ENCODE assay signal across 12 cellular contexts in the genomic region with DNA sequence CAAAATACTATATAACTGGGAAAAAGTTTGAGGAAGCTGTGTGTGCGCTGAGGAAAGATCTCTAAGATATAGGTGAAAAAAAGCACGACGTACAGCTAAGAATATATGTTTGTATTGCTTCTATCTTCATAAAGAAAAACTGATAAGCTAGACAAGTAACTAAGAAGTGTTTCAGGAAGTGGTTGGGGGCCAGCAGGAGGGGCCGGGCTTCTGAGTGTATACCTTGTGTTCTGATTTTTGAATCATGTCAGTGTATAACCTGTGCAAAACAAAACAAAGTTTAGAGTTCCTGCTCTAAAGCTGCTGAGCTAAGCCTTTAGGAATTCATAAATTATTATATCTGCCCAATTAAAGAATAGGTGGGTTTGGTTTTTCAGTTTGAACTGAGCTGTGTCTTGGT. TPM values are rescaled to one million over a fixed set of nuclear protein-coding genes. Genes with fewer than 3 reads are reported as not detected.
DNase-seq lines count a peak whose midpoint lies in the region; ATAC-seq and TF ChIP-seq lines count a peak whose summit lies in the region.
"Had no signal": no experiment of that assay in that cellular context is flagged by ENCODE, and none has a peak within 500 bp of the region (broad histone marks: within the 10 kb centered on the region; RNA-seq: fewer than 3 reads in every experiment).

No MANE protein-coding gene starts in this region.

- no peaks in the 10 kb centered on the region for H3K36me3 Mint-ChIP-seq in activated naive CD8-positive, alpha-beta T cell treated with anti-CD3 and anti-CD28 coated beads, Interleukin-2, amount 50 U/mL, for 24 hours (ENCODE audit: low read depth)

- H3K27ac Mint-ChIP-seq in activated naive CD8-positive, alpha-beta T cell treated with anti-CD3 and anti-CD28 coated beads, Interleukin-2, amount 50 U/mL, for 24 hours = no peak overlapping the region
- H3K27ac Mint-ChIP-seq in stimulated activated naive CD8-positive, alpha-beta T cell treated with anti-CD3 and anti-CD28 coated beads, Interleukin-15, amount 100 ng/mL, for 72 hours = peak overlapping the region in 1 of 2 donors; percentile 58

- H3K27me3 Mint-ChIP-seq in activated naive CD8-positive, alpha-beta T cell treated with anti-CD3 and anti-CD28 coated beads, Interleukin-2, amount 50 U/mL, for 24 hours = no peaks in the 10 kb centered on the region
- H3K27me3 Mint-ChIP-seq in stimulated activated naive CD8-positive, alpha-beta T cell treated with anti-CD3 and anti-CD28 coated beads, Interleukin-15, amount 100 ng/mL, for 72 hours = no peaks in the 10 kb centered on the region
- H3K27me3 Mint-ChIP-seq: brain had no signal

- H3K4me1 ChIP-seq in uterus = peaks cover 0 to 3% of the 10 kb centered on the region in 2 donors

- H3K27ac ChIP-seq in uterus = no peak overlapping the region

- H3K9me3 ChIP-seq in uterus = no peaks in the 10 kb centered on the region

- intact Hi-C loops in uterus (cut with DNase I; ENCODE audit: low total_unique reads) = loop anchor here (5.0 kb wide), 1 partner anchor 89 kb away; no protein-coding TSS in a partner anchor

- peak; percentile 52 for DNase-seq in stimulated activated CD4-positive, alpha-beta T cell treated with anti-CD3 and anti-CD28 coated beads, Interleukin-15, amount 100 ng/mL, for 24 hours
- no peak for DNase-seq in stimulated activated CD4-positive, alpha-beta T cell treated with anti-CD3 and anti-CD28 coated beads, Interleukin-12 subunit alpha, Interleukin-12 subunit beta, amount 100 ng/mL, for 4 hours
- peak; percentile 52 for DNase-seq in activated CD4-positive, alpha-beta T cell treated with anti-CD3 and anti-CD28 coated beads, Interleukin-2, amount 50 U/mL, for 1 hour
- no peak for DNase-seq in activated naive CD8-positive, alpha-beta T cell treated with anti-CD3 and anti-CD28 coated beads, Interleukin-2, amount 50 U/mL, for 24 hours
- peak in 1 of 2 donors; percentile 41 for DNase-seq in stimulated activated naive CD8-positive, alpha-beta T cell treated with anti-CD3 and anti-CD28 coated beads, Interleukin-15, amount 100 ng/mL, for 72 hours
- DNase-seq in uterus = no peak
- DNase-seq: KG1, NCI-H1694 treated with DMSO at 0.1 percent for 48 hours had no signal

- H3K27me3 ChIP-seq in uterus = no peaks in the 10 kb centered on the region

- ATAC-seq in activated naive CD8-positive, alpha-beta T cell treated with anti-CD3 and anti-CD28 coated beads, Interleukin-2, amount 50 U/mL, for 24 hours = peak; percentile 29
- ATAC-seq in stimulated activated naive CD8-positive, alpha-beta T cell treated with anti-CD3 and anti-CD28 coated beads, Interleukin-15, amount 100 ng/mL, for 72 hours = peak; percentile 58
- ATAC-seq in HG02840 (IDR thresholded peaks at IDR 0.05; ENCODE audit: low FRiP score, unreplicated experiment) (no peak), HG03442 (IDR thresholded peaks at IDR 0.05; ENCODE audit: unreplicated experiment) (no peak)

- no peaks in the 10 kb centered on the region for H3K36me3 ChIP-seq in uterus

- H3K4me3 Mint-ChIP-seq in activated naive CD8-positive, alpha-beta T cell treated with anti-CD3 and anti-CD28 coated beads, Interleukin-2, amount 50 U/mL, for 24 hours = peak overlapping the region; percentile 66
- peak overlapping the region; percentile 84 to 85 for H3K4me3 Mint-ChIP-seq in stimulated activated naive CD8-positive, alpha-beta T cell treated with anti-CD3 and anti-CD28 coated beads, Interleukin-15, amount 100 ng/mL, for 72 hours

- H3K9me3 Mint-ChIP-seq in activated naive CD8-positive, alpha-beta T cell treated with anti-CD3 and anti-CD28 coated beads, Interleukin-2, amount 50 U/mL, for 24 hours = no peaks in the 10 kb centered on the region
- H3K9me3 Mint-ChIP-seq in stimulated activated naive CD8-positive, alpha-beta T cell treated with anti-CD3 and anti-CD28 coated beads, Interleukin-15, amount 100 ng/mL, for 72 hours = no peaks in the 10 kb centered on the region
- H3K9me3 Mint-ChIP-seq: brain had no signal

- peaks cover 45% of the 10 kb centered on the region for H3K4me1 Mint-ChIP-seq in activated naive CD8-positive, alpha-beta T cell treated with anti-CD3 and anti-CD28 coated beads, Interleukin-2, amount 50 U/mL, for 24 hours
- peaks cover 55% of the 10 kb centered on the region for H3K4me1 Mint-ChIP-seq in stimulated activated naive CD8-positive, alpha-beta T cell treated with anti-CD3 and anti-CD28 coated beads, Interleukin-15, amount 100 ng/mL, for 72 hours

- H3K4me3 ChIP-seq in uterus = no peak overlapping the region

- no peak for TF ChIP-seq POLR2A in uterus (IDR thresholded peaks at IDR 0.05)

- TF ChIP-seq CTCF in uterus (IDR thresholded peaks at IDR 0.05) = no peak

RNA-seq across cellular contexts. Expression of gene OSER1, which starts 7.9 kb away (rescaled TPM):
- 10 to 100 TPM; 33.8 to 76.2 (median 46.0) TPM for total RNA-seq in uterus

RNA-seq across cellular contexts. Expression of gene GDAP1L1, which starts 28.7 kb away (rescaled TPM):
- total RNA-seq in uterus = under 1 TPM in 1 of 4 donors, not detected in 3; 0.41 TPM
- total RNA-seq: endothelial cell of umbilical vein had no signal

RNA-seq across cellular contexts. Expression of gene JPH2, which starts 31.5 kb away (rescaled TPM):
- 100 to 1,000 TPM in 1 of 4 donors, 10 to 100 TPM in 3; 17.6 to 133 (median 61.2) TPM for total RNA-seq in uterus
- total RNA-seq: endothelial cell of umbilical vein had no signal

Comparison
In these comparisons a context has a peak if more than half of its experiments do, and no peak if none do; other contexts are left out.
1. DNase-seq: peak in stimulated activated CD4-positive, alpha-beta T cell treated with anti-CD3 and anti-CD28 coated beads, Interleukin-15, amount 100 ng/mL, for 24 hours (single experiment) and activated CD4-positive, alpha-beta T cell treated with anti-CD3 and anti-CD28 coated beads, Interleukin-2, amount 50 U/mL, for 1 hour (single experiment); none in stimulated activated CD4-positive, alpha-beta T cell treated with anti-CD3 and anti-CD28 coated beads, Interleukin-12 subunit alpha, Interleukin-12 subunit beta, amount 100 ng/mL, for 4 hours (single experiment), activated naive CD8-positive, alpha-beta T cell treated with anti-CD3 and anti-CD28 coated beads, Interleukin-2, amount 50 U/mL, for 24 hours (single experiment) and uterus (0 of 2).
2. ATAC-seq: peak in activated naive CD8-positive, alpha-beta T cell treated with anti-CD3 and anti-CD28 coated beads, Interleukin-2, amount 50 U/mL, for 24 hours (single experiment) and stimulated activated naive CD8-positive, alpha-beta T cell treated with anti-CD3 and anti-CD28 coated beads, Interleukin-15, amount 100 ng/mL, for 72 hours (single experiment); none in HG02840 (single experiment) and HG03442 (single experiment).